Comparison of ENCODE assay signal across 1 cellular context in the genomic region with DNA sequence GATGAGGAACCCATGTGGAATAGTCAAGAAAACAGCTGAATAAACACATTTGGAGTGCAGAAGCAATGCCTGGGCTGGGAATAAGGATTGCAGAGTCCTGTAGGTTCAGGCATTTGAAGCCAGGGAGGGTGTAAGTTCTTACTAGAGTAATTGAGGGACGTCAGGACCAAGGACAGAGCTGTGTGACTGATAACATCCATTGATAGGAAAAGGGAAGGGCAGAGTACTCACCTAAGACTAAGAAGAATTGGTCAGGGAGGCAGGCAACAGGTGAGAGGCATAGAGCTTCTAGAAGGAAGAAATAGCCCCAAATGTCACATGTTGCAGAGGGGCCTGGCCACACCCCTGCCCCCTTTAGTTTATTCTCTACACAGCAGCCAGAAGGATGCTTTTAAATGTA.
A peak's percentile ranks its signal among the peaks of the same experiment; 100 is the strongest.
TF ChIP-seq lines count a peak whose summit lies in the region.

No MANE protein-coding gene starts in this region.

TF ChIP-seq in K562, 482 proteins besides CTCF, POLR2A, EP300 and RAD21 (continued from another document):
- TF ChIP-seq ZNF668 (CRISPR knock-in tag; IDR thresholded peaks at IDR 0.05) (no peak), ZNF766 (CRISPR knock-in tag; conservative IDR thresholded peaks at IDR 0.05) (peak; percentile 58; the same call in 1 of the 2 replicates), SRF (CRISPR knock-in tag; IDR thresholded peaks at IDR 0.05) (no peak), POLR3G (IDR thresholded peaks at IDR 0.05; ENCODE audit: extremely low read depth, insufficient read length, insufficient replicate concordance) (no peak), RCOR1 (IDR thresholded peaks at IDR 0.05; ENCODE audit: borderline replicate concordance in 1 of 2, low read depth in 2 of 2, low read length in 2 of 2) (peak in 1 of 2 experiments; percentile 33; a peak in 1 of 4 replicates), ZNF644 (tag; IDR thresholded peaks at IDR 0.05; ENCODE audit: low read depth) (0 out of 2 replicates have a peak, but pooled peaks have one; percentile 55), POLR2B (IDR thresholded peaks at IDR 0.05; ENCODE audit: low read depth, partially characterized antibody) (no peak), MIER1 (IDR thresholded peaks at IDR 0.05; ENCODE audit: low read depth) (peak; percentile 87), EHMT2 (IDR thresholded peaks at IDR 0.05) (peak; percentile 96), ZNF347 (CRISPR knock-in tag; IDR thresholded peaks at IDR 0.05; ENCODE audit: low read depth) (no peak), ZNF316 (IDR thresholded peaks at IDR 0.05) (peak; percentile 15; the same call in 1 of the 2 replicates), SPI1 (IDR thresholded peaks at IDR 0.05; ENCODE audit: borderline replicate concordance, low read depth, low read length) (0 out of 2 replicates have a peak, but pooled peaks have one; percentile 18)
